Comparison of ENCODE assay signal across 29 cellular contexts in the genomic region with DNA sequence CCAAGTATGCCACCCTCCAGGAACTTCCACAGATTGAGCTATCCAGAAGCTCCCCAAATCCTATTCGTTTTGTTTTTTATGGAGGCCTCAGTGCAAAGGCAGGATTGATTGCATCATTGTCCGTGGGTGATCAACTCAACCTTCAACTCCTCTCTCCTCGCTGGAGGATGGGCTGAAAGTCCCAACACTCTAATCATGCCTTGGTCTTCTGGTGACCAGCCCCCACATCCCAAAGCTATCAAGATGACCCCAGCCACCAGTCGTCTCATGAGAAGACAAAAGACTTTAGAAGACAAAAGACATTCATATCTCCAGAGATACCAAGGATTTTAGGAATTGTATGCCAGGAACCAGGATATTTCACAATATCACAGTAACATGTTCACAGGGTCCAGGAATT.
"Had no signal": no experiment of that assay in that cellular context is flagged by ENCODE, and none has a peak within 500 bp of the region (broad histone marks: within the 10 kb centered on the region; RNA-seq: fewer than 3 reads in every experiment).

No MANE protein-coding gene starts in this region.

- H3K4me1 Mint-ChIP-seq: immature natural killer cell; naive B cell; natural killer cell; nephron progenitor cell; neural progenitor cell; stimulated activated effector memory CD8-positive, alpha-beta T cell treated with anti-CD3 and anti-CD28 coated beads, Interleukin-12 subunit alpha, Interleukin-12 subunit beta, amount 100 ng/mL, for 72 hours had no signal

- H3K4me1 ChIP-seq: left lung, lower lobe of right lung, neural progenitor cell, right atrium auricular region, right lobe of liver, spleen, suprapubic skin, upper lobe of right lung had no signal

- H3K4me3 ChIP-seq: left lung, lower lobe of right lung, neural progenitor cell, ovary, right atrium auricular region, right lobe of liver, skin epidermis, spleen, suprapubic skin, thoracic aorta, tibial artery, upper lobe of right lung had no signal

- ATAC-seq: left colon; left lung; lower lobe of right lung; natural killer cell; right lobe of liver; stimulated activated effector memory CD8-positive, alpha-beta T cell treated with anti-CD3 and anti-CD28 coated beads, Interleukin-12 subunit alpha, Interleukin-12 subunit beta, amount 100 ng/mL, for 72 hours; upper lobe of right lung had no signal

- H3K9me3 ChIP-seq: left lung, lower lobe of right lung, neutrophil, ovary, right atrium auricular region, right lobe of liver, spleen, suprapubic skin, thoracic aorta, tibial artery, upper lobe of right lung had no signal

- H3K4me3 Mint-ChIP-seq: immature natural killer cell; mesothelial cell of epicardium; naive B cell; natural killer cell; nephron progenitor cell; neural progenitor cell; stimulated activated effector memory CD8-positive, alpha-beta T cell treated with anti-CD3 and anti-CD28 coated beads, Interleukin-12 subunit alpha, Interleukin-12 subunit beta, amount 100 ng/mL, for 72 hours; stimulated activated naive CD8-positive, alpha-beta T cell treated with anti-CD3 and anti-CD28 coated beads, Interleukin-15, Interleukin-2, amounts not matched to agents 100 ng/mL and 50 ng/mL, for 24 hours had no signal

- H3K36me3 ChIP-seq: left lung, lower lobe of right lung, neural progenitor cell, neutrophil, ovary, right atrium auricular region, right lobe of liver, spleen, suprapubic skin, thoracic aorta, tibial artery, upper lobe of right lung had no signal

- H3K27ac Mint-ChIP-seq: immature natural killer cell; mesothelial cell of epicardium; naive B cell; natural killer cell; nephron progenitor cell; neural progenitor cell; progenitor cell of endocrine pancreas; stimulated activated effector memory CD8-positive, alpha-beta T cell treated with anti-CD3 and anti-CD28 coated beads, Interleukin-12 subunit alpha, Interleukin-12 subunit beta, amount 100 ng/mL, for 72 hours; stimulated activated naive CD8-positive, alpha-beta T cell treated with anti-CD3 and anti-CD28 coated beads, Interleukin-15, Interleukin-2, amounts not matched to agents 100 ng/mL and 50 ng/mL, for 24 hours had no signal

- H2AFZ ChIP-seq: neural progenitor cell had no signal

- H3K36me3 Mint-ChIP-seq: naive B cell; natural killer cell; stimulated activated effector memory CD8-positive, alpha-beta T cell treated with anti-CD3 and anti-CD28 coated beads, Interleukin-12 subunit alpha, Interleukin-12 subunit beta, amount 100 ng/mL, for 72 hours had no signal

- H3K27me3 Mint-ChIP-seq: naive B cell; stimulated activated naive CD8-positive, alpha-beta T cell treated with anti-CD3 and anti-CD28 coated beads, Interleukin-15, Interleukin-2, amounts not matched to agents 100 ng/mL and 50 ng/mL, for 24 hours had no signal

- H3K4me2 ChIP-seq: neural progenitor cell had no signal

- H3K9me3 Mint-ChIP-seq: neural progenitor cell had no signal

- H3K9ac ChIP-seq: neural progenitor cell had no signal

- H3K27ac ChIP-seq: left lung, lower lobe of right lung, neural progenitor cell, neutrophil, ovary, right atrium auricular region, right lobe of liver, skin epidermis, spleen, suprapubic skin, thoracic aorta, tibial artery, upper lobe of right lung had no signal

- DNase-seq: hypothalamus; immature natural killer cell; kidney; left colon; left lung; lower lobe of right lung; mammary epithelial cell; mesenchymal stem cell; naive B cell; natural killer cell; nephron progenitor cell; ovary; right lobe of liver; spleen; stimulated activated CD4-positive, alpha-beta T cell treated with anti-CD3 and anti-CD28 coated beads, Interleukin-4, amount 100 ng/mL, for 24 hours; stimulated activated naive CD4-positive, alpha-beta T cell; tibial artery; trophoblast cell; upper lobe of right lung had no signal

- H3K27me3 ChIP-seq: left lung, neural progenitor cell, neutrophil, ovary, right atrium auricular region, right lobe of liver, spleen, suprapubic skin, tibial artery, upper lobe of right lung had no signal
